1 cellular context compared by ENCODE assay signal in genomic region chr7:87057210-87057609, GRCh38.
TF ChIP-seq lines count a peak whose summit lies in the region.

No MANE protein-coding gene starts in this region.

TF ChIP-seq in K562, 482 proteins besides CTCF, POLR2A, EP300 and RAD21 (continued from another document and continues in another):
- no peak for TF ChIP-seq ZNF609 (CRISPR knock-in tag; IDR thresholded peaks at IDR 0.05; ENCODE audit: borderline replicate concordance)
- peak; percentile 22; the same call in 1 of the 2 replicates for TF ChIP-seq STAT5A (IDR thresholded peaks at IDR 0.05; ENCODE audit: borderline replicate concordance, low read length)
- TF ChIP-seq MGA (IDR thresholded peaks at IDR 0.05) = peak; percentile 32; the same call in 1 of the 2 replicates
- no peak for TF ChIP-seq POLR3G (IDR thresholded peaks at IDR 0.05; ENCODE audit: extremely low read depth, insufficient read length, insufficient replicate concordance)
- no peak for TF ChIP-seq NR2C2 (CRISPR knock-in tag; IDR thresholded peaks at IDR 0.05)
- TF ChIP-seq NR2C2 (tag; IDR thresholded peaks at IDR 0.05) = peak; percentile 40; the same call in 1 of the 2 replicates
- TF ChIP-seq NR2F6 (CRISPR knock-in tag; IDR thresholded peaks at IDR 0.05) = no peak
- TF ChIP-seq HDAC8 (tag; IDR thresholded peaks at IDR 0.05) = no peak
- TF ChIP-seq RBM39 (optimal IDR thresholded peaks at IDR 0.05; ENCODE audit: low read depth, low read length) = no peak
- no peak for TF ChIP-seq CUX1 (CRISPR knock-in tag; IDR thresholded peaks at IDR 0.05)
- TF ChIP-seq COPS2 (conservative IDR thresholded peaks at IDR 0.05) = no peak
- no peak for TF ChIP-seq ILF3 (IDR thresholded peaks at IDR 0.05; ENCODE audit: borderline replicate concordance)
- no peak for TF ChIP-seq IRF1 (CRISPR knock-in tag; IDR thresholded peaks at IDR 0.05; ENCODE audit: borderline replicate concordance)
- no peak for TF ChIP-seq NR4A1 (CRISPR knock-in tag; IDR thresholded peaks at IDR 0.05)
- no peak for TF ChIP-seq NR4A1 (tag; IDR thresholded peaks at IDR 0.05)
- no peak for TF ChIP-seq PTRF (tag; IDR thresholded peaks at IDR 0.05)
- TF ChIP-seq REST (CRISPR knock-in tag; IDR thresholded peaks at IDR 0.05; ENCODE audit: low read depth) = no peak
- no peak for TF ChIP-seq ZSCAN29 (IDR thresholded peaks at IDR 0.05)
- no peak for TF ChIP-seq ZKSCAN3 (CRISPR knock-in tag; IDR thresholded peaks at IDR 0.05)
- no peak for TF ChIP-seq ZNF655 (CRISPR knock-in tag; IDR thresholded peaks at IDR 0.05)
- TF ChIP-seq TRIM28 (IDR thresholded peaks at IDR 0.05) = no peak
- TF ChIP-seq MCM5 (IDR thresholded peaks at IDR 0.05; ENCODE audit: low read depth) = no peak
- no peak for TF ChIP-seq MCM3 (IDR thresholded peaks at IDR 0.05)
- TF ChIP-seq E2F3 (CRISPR knock-in tag; IDR thresholded peaks at IDR 0.05) = no peak
